In genomic region chr11:3095712-3096361, GRCh38 we compare ENCODE assay signal across 9 cellular contexts. TPM values are rescaled to one million over a fixed set of nuclear protein-coding genes. Genes with fewer than 3 reads are reported as not detected.
A peak's percentile ranks its signal among the peaks of the same experiment; 100 is the strongest.
DNase-seq lines count a peak whose midpoint lies in the region; ATAC-seq and TF ChIP-seq lines count a peak whose summit lies in the region.
"Had no signal": no experiment of that assay in that cellular context is flagged by ENCODE, and none has a peak within 500 bp of the region (broad histone marks: within the 10 kb centered on the region; RNA-seq: fewer than 3 reads in every experiment).

No MANE protein-coding gene starts in this region.

- no peaks in the 10 kb centered on the region for H3K36me3 ChIP-seq in ACC112 (ENCODE audit: insufficient read depth, low read length)
- peaks cover 27% of the 10 kb centered on the region for H3K36me3 ChIP-seq in fibroblast of lung (ENCODE audit: control insufficient read depth, insufficient read depth, low read length)
- no peaks in the 10 kb centered on the region for H3K36me3 ChIP-seq in neural cell (ENCODE audit: insufficient read depth, low read length)

- TF ChIP-seq CTCF in fibroblast of lung (conservative IDR thresholded peaks at IDR 0.05 in 1 of 2, IDR thresholded peaks at IDR 0.05 in 1 of 2; ENCODE audit: low read depth in 1 of 2, low read length in 2 of 2) (no peak), neural cell (IDR thresholded peaks at IDR 0.05; ENCODE audit: poor library complexity, severe bottlenecking) (no peak)

- H3K4me3 ChIP-seq in ACC112 (ENCODE audit: low read depth, low read length) (peak overlapping the region; percentile 51), fibroblast of lung (replicated peaks in 1 of 4; ENCODE audit: control extremely low read depth in 1 of 4, insufficient read depth in 1 of 4, low read depth in 3 of 4, low read length in 4 of 4) (peak overlapping the region in 1 of 4 experiments; percentile 12), neural cell (ENCODE audit: low read length) (no peak overlapping the region)

- H3K27ac ChIP-seq in ACC112 (ENCODE audit: low read depth, low read length), result peak overlapping the region; percentile 93
- peak overlapping the region; percentile 83 for H3K27ac ChIP-seq in fibroblast of lung (ENCODE audit: insufficient read depth, low read length)
- H3K27ac ChIP-seq in neural cell (ENCODE audit: low read length), result no peak overlapping the region

- DNase-seq in RPMI7951 (ENCODE audit: low read depth) (peak; percentile 91), fibroblast of lung (ENCODE audit: low read depth in 2 of 2) (peak; percentile 81 to 88), NCI-H524 treated with DMSO at 0.1 percent for 48 hours (lab: John Stamatoyannopoulos, UW) (no peak), GM19240 (ENCODE audit: insufficient read length, low spot score) (no peak), NCI-H526 (lab: John Stamatoyannopoulos, UW) (no peak)
- DNase-seq: NCI-H2029 treated with DMSO at 0.1 percent for 48 hours had no signal

- H3K4me1 ChIP-seq in ACC112 (ENCODE audit: control insufficient read depth, insufficient read depth, low read length, unreplicated experiment) (peaks cover 26% of the 10 kb centered on the region), fibroblast of lung (ENCODE audit: control insufficient read depth, extremely low read depth, insufficient read depth, low read length) (peaks cover 15% of the 10 kb centered on the region)

- no peak for TF ChIP-seq EP300 in neural cell (conservative IDR thresholded peaks at IDR 0.05; ENCODE audit: poor library complexity, severe bottlenecking)

- H3K27me3 ChIP-seq in ACC112 (ENCODE audit: insufficient read depth, low read length), result no peaks in the 10 kb centered on the region
- no peaks in the 10 kb centered on the region for H3K27me3 ChIP-seq in fibroblast of lung (ENCODE audit: control insufficient read depth, insufficient read depth, low read length)
- no peaks in the 10 kb centered on the region for H3K27me3 ChIP-seq in neural cell (ENCODE audit: insufficient read depth, low read depth, low read length)

- H2AFZ ChIP-seq in ACC112 (ENCODE audit: low read length, unreplicated experiment) (peak overlapping the region; percentile 76), fibroblast of lung (ENCODE audit: low read length) (peak overlapping the region; percentile 63), neural cell (ENCODE audit: low read depth, low read length) (no peak overlapping the region)

- no peaks in the 10 kb centered on the region for H3K9me2 ChIP-seq in neural cell (ENCODE audit: insufficient read depth, low read length)

- H3K4me2 ChIP-seq in fibroblast of lung (ENCODE audit: extremely low read depth, insufficient read depth, low read length) (peak overlapping the region; percentile 51), neural cell (ENCODE audit: low read length) (no peak overlapping the region)

- H3K9me3 ChIP-seq in fibroblast of lung (ENCODE audit: control insufficient read depth, insufficient read depth, low read depth, low read length) (no peaks in the 10 kb centered on the region), neural cell (ENCODE audit: low read length) (no peaks in the 10 kb centered on the region)

- TF ChIP-seq RAD21 in neural cell (conservative IDR thresholded peaks at IDR 0.05), result no peak

- H4K20me1 ChIP-seq in fibroblast of lung (ENCODE audit: control insufficient read depth, extremely low read depth, insufficient read depth, low read length) (no peaks in the 10 kb centered on the region), neural cell (ENCODE audit: insufficient read depth) (no peaks in the 10 kb centered on the region)

- H3K9ac ChIP-seq in fibroblast of lung (ENCODE audit: insufficient read depth, low read length), result no peak overlapping the region
- H3K9ac ChIP-seq in neural cell (ENCODE audit: low read length), result no peak overlapping the region

- H3K79me2 ChIP-seq in ACC112 (ENCODE audit: control insufficient read depth, insufficient read depth, low read length, unreplicated experiment) (no peaks in the 10 kb centered on the region), fibroblast of lung (ENCODE audit: control insufficient read depth, insufficient read depth, low read length) (no peaks in the 10 kb centered on the region), neural cell (replicated peaks; ENCODE audit: insufficient read depth, low read length) (no peaks in the 10 kb centered on the region)

- ATAC-seq in HG02885 (IDR thresholded peaks at IDR 0.05; ENCODE audit: poor library complexity, unreplicated experiment), result no peak

- H3F3A ChIP-seq in neural cell (ENCODE audit: insufficient read depth, low read length, poor library complexity, severe bottlenecking), result no peaks in the 10 kb centered on the region

TF ChIP-seq in neural cell, 6 proteins besides CTCF, POLR2A, EP300 and RAD21:
- peak; percentile 45 for TF ChIP-seq REST (IDR thresholded peaks at IDR 0.05; ENCODE audit: borderline replicate concordance)
- peak; percentile 20 for TF ChIP-seq POLR2AphosphoS5 (IDR thresholded peaks at IDR 0.05)
- no peak for TF ChIP-seq MXI1 (conservative IDR thresholded peaks at IDR 0.05; ENCODE audit: poor library complexity, severe bottlenecking)
- TF ChIP-seq TAF1 (IDR thresholded peaks at IDR 0.05; ENCODE audit: low read depth), result no peak
- no peak for TF ChIP-seq SMC3 (conservative IDR thresholded peaks at IDR 0.05; ENCODE audit: poor library complexity)
- TF ChIP-seq EZH2 (IDR thresholded peaks at IDR 0.05; ENCODE audit: borderline replicate concordance, insufficient read depth, low read length, poor library complexity, severe bottlenecking), result no peak

RNA-seq across cellular contexts. Expression of gene CARS1, which starts 38.6 kb away (rescaled TPM):
- total RNA-seq in RPMI7951 (2014; rRNA removed; shearing (Covaris generic)), result 44.3 and 50.8 TPM in 2 replicates
- 102 and 149 TPM in 2 replicates for total RNA-seq in fibroblast of lung
- polyA plus RNA-seq in fibroblast of lung, result 64.5 and 67.5 TPM in 2 replicates
- 56.4 and 91.9 TPM in 2 replicates for polyA plus RNA-seq in fibroblast of lung (2012)
- polyA minus RNA-seq in fibroblast of lung (ENCODE audit: low replicate concordance), result 27.9 and 30.8 TPM in 2 replicates
- 48.2 and 61.0 TPM in 2 replicates for polyA plus RNA-seq in neural cell
- polyA minus RNA-seq in neural cell, result 40.7 and 41.1 TPM in 2 replicates

Comparison
In these comparisons a context has a peak if more than half of its experiments do, and no peak if none do; other contexts are left out.
1. DNase-seq: peak in RPMI7951 (single experiment) and fibroblast of lung (2 of 2); none in NCI-H524 treated with DMSO at 0.1 percent for 48 hours (single experiment), GM19240 (single experiment) and NCI-H526 (0 of 2).